In genomic region chr22:42754658-42755057, GRCh38 we compare ENCODE assay signal across 11 cellular contexts. TPM values are rescaled to one million over a fixed set of nuclear protein-coding genes. Genes with fewer than 3 reads are reported as not detected.
DNase-seq lines count a peak whose midpoint lies in the region; ATAC-seq and TF ChIP-seq lines count a peak whose summit lies in the region.
"Had no signal": no experiment of that assay in that cellular context is flagged by ENCODE, and none has a peak within 500 bp of the region (broad histone marks: within the 10 kb centered on the region; RNA-seq: fewer than 3 reads in every experiment).

No MANE protein-coding gene starts in this region.

- in situ Hi-C loops in Caki2 (cut with HindIII; ENCODE audit: low pct_unique_long_range_greater_than_20kb, low sequenced_read_pairs) = no loop called here

- peak; percentile 76 for ATAC-seq in esophagus mucosa
- no peak for ATAC-seq in GM21360 (IDR thresholded peaks at IDR 0.05; ENCODE audit: unreplicated experiment)
- ATAC-seq in GM19351 (IDR thresholded peaks at IDR 0.05; ENCODE audit: unreplicated experiment) = no peak
- ATAC-seq: CD8-positive, alpha-beta T cell; psoas muscle had no signal

- peak; percentile 81 for DNase-seq in Caki2 (ENCODE audit: low read depth)
- no peak for DNase-seq in RWPE1 (ENCODE audit: low spot score)
- DNase-seq in mucosa of gallbladder (ENCODE audit: low spot score) = peak; percentile 73
- DNase-seq in activated T-cell treated with anti-CD3 and anti-CD28 coated beads, Interleukin-2, amount 50 U/mL, for 48 hours = no peak
- DNase-seq in activated CD4-positive, CD25-positive, alpha-beta regulatory T cell treated with anti-CD3 and anti-CD28 coated beads, Interleukin-2, amount 50 U/mL, for 72 hours = no peak
- DNase-seq: CD8-positive, alpha-beta T cell; psoas muscle had no signal

- POLR2A ChIA-PET in RWPE1 (lab: Yijun Ruan, JAX; ENCODE audit: low non-redundant PET) = interaction anchor here (0.7 kb wide), 1 partner anchor 114 kb away, joined by 3 read pairs; no protein-coding TSS in a partner anchor

- H3K27ac ChIP-seq in RWPE1 = peak overlapping the region; percentile 77
- H3K27ac ChIP-seq: coronary artery, psoas muscle had no signal

- CTCF ChIA-PET in RWPE1 (lab: Yijun Ruan, JAX) = no interaction called here

- no peak for TF ChIP-seq CTCF in RWPE1 (conservative IDR thresholded peaks at IDR 0.05; ENCODE audit: low read depth)

RNA-seq across cellular contexts. Expression of gene A4GALT, which starts 34.0 kb away (rescaled TPM):
- 5.6 and 8.3 TPM in 2 replicates for total RNA-seq in Caki2 (2014; rRNA removed; shearing (Covaris generic); ENCODE audit: low replicate concordance)
- total RNA-seq in esophagus mucosa = 14.3 TPM
- 8.7 TPM for total RNA-seq in mucosa of gallbladder
- total RNA-seq: CD8-positive, alpha-beta T cell had no signal

Comparison
In these comparisons a context has a peak if more than half of its experiments do, and no peak if none do; other contexts are left out.
1. DNase-seq: peak in Caki2 (single experiment) and mucosa of gallbladder (single experiment); none in RWPE1 (single experiment), activated T-cell treated with anti-CD3 and anti-CD28 coated beads, Interleukin-2, amount 50 U/mL, for 48 hours (0 of 2) and activated CD4-positive, CD25-positive, alpha-beta regulatory T cell treated with anti-CD3 and anti-CD28 coated beads, Interleukin-2, amount 50 U/mL, for 72 hours (single experiment).